In genomic region chr9:82903503-82903902, GRCh38 we compare ENCODE assay signal across 25 cellular contexts.
A peak's percentile ranks its signal among the peaks of the same experiment; 100 is the strongest.
DNase-seq lines count a peak whose midpoint lies in the region; ATAC-seq and TF ChIP-seq lines count a peak whose summit lies in the region.
"Had no signal": no experiment of that assay in that cellular context is flagged by ENCODE, and none has a peak within 500 bp of the region (broad histone marks: within the 10 kb centered on the region; RNA-seq: fewer than 3 reads in every experiment).

No MANE protein-coding gene starts in this region.

- no peak for ATAC-seq in stimulated activated memory B cell treated with anti-CD40 and anti-IgM and Interleukin-4, amounts not matched to agents 10 μg/mL and 1 μg/mL and 100 μg/mL, for 72 hours
- ATAC-seq: activated CD8-positive, alpha-beta T cell treated with anti-CD3 and anti-CD28 coated beads, Interleukin-2, amount 10 ng/mL, durations not matched to agents 7 days and 5 days; activated T-cell treated with anti-CD3 and anti-CD28 coated beads, Interleukin-2, amount 50 U/mL, for 4 hours; effector memory CD8-positive, alpha-beta T cell; heart left ventricle; naive thymus-derived CD4-positive, alpha-beta T cell; upper lobe of right lung had no signal

- H3K9me3 Mint-ChIP-seq in osteocyte (ENCODE audit: unreplicated experiment): no peaks in the 10 kb centered on the region
- H3K9me3 Mint-ChIP-seq in stimulated activated memory B cell treated with anti-CD40 and anti-IgM and Interleukin-4, amounts not matched to agents 10 μg/mL and 1 μg/mL and 100 μg/mL, for 72 hours: no peaks in the 10 kb centered on the region
- H3K9me3 Mint-ChIP-seq: activated B cell treated with CpG ODN at 0.5 μM for 24 hours; activated naive CD4-positive, alpha-beta T cell treated with anti-CD3 and anti-CD28 coated beads, Interleukin-2, amount 50 U/mL, for 24 hours had no signal

- H3K9me3 ChIP-seq in uterus: no peaks in the 10 kb centered on the region
- H3K9me3 ChIP-seq: ascending aorta, heart left ventricle, upper lobe of right lung had no signal

- H3K4me3 ChIP-seq in choroid plexus epithelial cell (ENCODE audit: low read depth, low read length) (no peak overlapping the region), uterus (no peak overlapping the region)
- H3K4me3 ChIP-seq: ascending aorta, heart left ventricle, upper lobe of right lung had no signal

- no peaks in the 10 kb centered on the region for H3K27me3 Mint-ChIP-seq in osteocyte (ENCODE audit: unreplicated experiment)
- no peaks in the 10 kb centered on the region for H3K27me3 Mint-ChIP-seq in stimulated activated memory B cell treated with anti-CD40 and anti-IgM and Interleukin-4, amounts not matched to agents 10 μg/mL and 1 μg/mL and 100 μg/mL, for 72 hours
- H3K27me3 Mint-ChIP-seq: activated B cell treated with CpG ODN at 0.5 μM for 24 hours; activated naive CD4-positive, alpha-beta T cell treated with anti-CD3 and anti-CD28 coated beads, Interleukin-2, amount 50 U/mL, for 24 hours; effector memory CD8-positive, alpha-beta T cell; IgD-negative memory B cell; naive thymus-derived CD4-positive, alpha-beta T cell had no signal

- no peaks in the 10 kb centered on the region for H3K27me3 ChIP-seq in uterus
- H3K27me3 ChIP-seq: ascending aorta, heart left ventricle, upper lobe of right lung had no signal

- no peaks in the 10 kb centered on the region for H3K36me3 Mint-ChIP-seq in osteocyte (ENCODE audit: unreplicated experiment)
- no peaks in the 10 kb centered on the region for H3K36me3 Mint-ChIP-seq in stimulated activated memory B cell treated with anti-CD40 and anti-IgM and Interleukin-4, amounts not matched to agents 10 μg/mL and 1 μg/mL and 100 μg/mL, for 72 hours
- H3K36me3 Mint-ChIP-seq: activated naive CD4-positive, alpha-beta T cell treated with anti-CD3 and anti-CD28 coated beads, Interleukin-2, amount 50 U/mL, for 24 hours; CD14-positive monocyte; IgD-negative memory B cell; naive thymus-derived CD4-positive, alpha-beta T cell had no signal

- intact Hi-C loops in uterus (cut with DNase I; ENCODE audit: low total_unique reads): no loop called here

- TF ChIP-seq CTCF in choroid plexus epithelial cell (conservative IDR thresholded peaks at IDR 0.05; ENCODE audit: low read depth, low read length) (peak; percentile 37), osteocyte (IDR thresholded peaks at IDR 0.05) (peak; percentile 8), uterus (IDR thresholded peaks at IDR 0.05) (no peak)

- no peak overlapping the region for H3K4me3 Mint-ChIP-seq in osteocyte (ENCODE audit: unreplicated experiment)
- no peak overlapping the region for H3K4me3 Mint-ChIP-seq in stimulated activated memory B cell treated with anti-CD40 and anti-IgM and Interleukin-4, amounts not matched to agents 10 μg/mL and 1 μg/mL and 100 μg/mL, for 72 hours
- H3K4me3 Mint-ChIP-seq: activated B cell treated with CpG ODN at 0.5 μM for 24 hours; activated CD8-positive, alpha-beta T cell treated with anti-CD3 and anti-CD28 coated beads, Interleukin-2, amount 10 ng/mL, durations not matched to agents 7 days and 5 days; activated naive CD4-positive, alpha-beta T cell treated with anti-CD3 and anti-CD28 coated beads, Interleukin-2, amount 50 U/mL, for 24 hours; activated T-cell treated with anti-CD3 and anti-CD28 coated beads, Interleukin-2, amount 50 U/mL, for 4 hours; CD14-positive monocyte; effector memory CD8-positive, alpha-beta T cell; IgD-negative memory B cell; naive thymus-derived CD4-positive, alpha-beta T cell had no signal

- H3K36me3 ChIP-seq in uterus: no peaks in the 10 kb centered on the region
- H3K36me3 ChIP-seq: ascending aorta, heart left ventricle, upper lobe of right lung had no signal

- peak; percentile 21 for DNase-seq in DMS 273 (lab: John Stamatoyannopoulos, UW; ENCODE audit: unreplicated experiment)
- no peak for DNase-seq in DMS 273 treated with DMSO at 0.1 percent for 48 hours (lab: John Stamatoyannopoulos, UW)
- peak; percentile 10 for DNase-seq in NCI-H2227 (lab: John Stamatoyannopoulos, UW; ENCODE audit: unreplicated experiment)
- DNase-seq in choroid plexus epithelial cell (ENCODE audit: low read depth): no peak
- no peak for DNase-seq in osteocyte (ENCODE audit: extremely low spot score, unreplicated experiment)
- no peak for DNase-seq in uterus
- DNase-seq in NCI-H510A treated with DMSO at 0.1 percent for 48 hours (lab: John Stamatoyannopoulos, UW): no peak
- DNase-seq: 8988T; activated B cell treated with CpG ODN at 0.5 μM for 24 hours; activated CD8-positive, alpha-beta T cell treated with anti-CD3 and anti-CD28 coated beads, Interleukin-2, amount 10 ng/mL, durations not matched to agents 7 days and 5 days; activated T-cell treated with anti-CD3 and anti-CD28 coated beads, Interleukin-2, amount 50 U/mL, for 4 hours; effector memory CD8-positive, alpha-beta T cell; heart left ventricle; islet precursor cell; MM.1S; naive thymus-derived CD4-positive, alpha-beta T cell; NCI-H187; NCI-H446 treated with DMSO at 0.1 percent for 48 hours; SHP77 treated with DMSO at 0.1 percent for 48 hours; upper lobe of right lung had no signal

- H3K27ac ChIP-seq in uterus: no peak overlapping the region
- H3K27ac ChIP-seq: ascending aorta, heart left ventricle, upper lobe of right lung had no signal

- no peak for TF ChIP-seq POLR2A in uterus (IDR thresholded peaks at IDR 0.05)

- no peaks in the 10 kb centered on the region for H3K4me1 ChIP-seq in uterus
- H3K4me1 ChIP-seq: ascending aorta, heart left ventricle, upper lobe of right lung had no signal

- H3K27ac Mint-ChIP-seq in osteocyte (ENCODE audit: unreplicated experiment): no peak overlapping the region
- H3K27ac Mint-ChIP-seq in stimulated activated memory B cell treated with anti-CD40 and anti-IgM and Interleukin-4, amounts not matched to agents 10 μg/mL and 1 μg/mL and 100 μg/mL, for 72 hours: no peak overlapping the region
- H3K27ac Mint-ChIP-seq: activated B cell treated with CpG ODN at 0.5 μM for 24 hours; activated CD8-positive, alpha-beta T cell treated with anti-CD3 and anti-CD28 coated beads, Interleukin-2, amount 10 ng/mL, durations not matched to agents 7 days and 5 days; activated naive CD4-positive, alpha-beta T cell treated with anti-CD3 and anti-CD28 coated beads, Interleukin-2, amount 50 U/mL, for 24 hours; CD14-positive monocyte; effector memory CD8-positive, alpha-beta T cell; IgD-negative memory B cell; naive thymus-derived CD4-positive, alpha-beta T cell had no signal

- H3K4me1 Mint-ChIP-seq in osteocyte (ENCODE audit: unreplicated experiment): no peaks in the 10 kb centered on the region
- no peaks in the 10 kb centered on the region for H3K4me1 Mint-ChIP-seq in stimulated activated memory B cell treated with anti-CD40 and anti-IgM and Interleukin-4, amounts not matched to agents 10 μg/mL and 1 μg/mL and 100 μg/mL, for 72 hours
- H3K4me1 Mint-ChIP-seq: activated B cell treated with CpG ODN at 0.5 μM for 24 hours; activated naive CD4-positive, alpha-beta T cell treated with anti-CD3 and anti-CD28 coated beads, Interleukin-2, amount 50 U/mL, for 24 hours; CD14-positive monocyte; IgD-negative memory B cell; naive thymus-derived CD4-positive, alpha-beta T cell had no signal

Comparison
In these comparisons a context has a peak if more than half of its experiments do, and no peak if none do; other contexts are left out.
1. DNase-seq: peak in DMS 273 (single experiment) and NCI-H2227 (single experiment); none in DMS 273 treated with DMSO at 0.1 percent for 48 hours (single experiment), choroid plexus epithelial cell (single experiment), osteocyte (single experiment), uterus (0 of 2) and NCI-H510A treated with DMSO at 0.1 percent for 48 hours (single experiment).
2. CTCF ChIP-seq: peak in choroid plexus epithelial cell (single experiment) and osteocyte (single experiment); none in uterus (0 of 4).